12 cellular contexts compared by ENCODE assay signal in the genomic region with DNA sequence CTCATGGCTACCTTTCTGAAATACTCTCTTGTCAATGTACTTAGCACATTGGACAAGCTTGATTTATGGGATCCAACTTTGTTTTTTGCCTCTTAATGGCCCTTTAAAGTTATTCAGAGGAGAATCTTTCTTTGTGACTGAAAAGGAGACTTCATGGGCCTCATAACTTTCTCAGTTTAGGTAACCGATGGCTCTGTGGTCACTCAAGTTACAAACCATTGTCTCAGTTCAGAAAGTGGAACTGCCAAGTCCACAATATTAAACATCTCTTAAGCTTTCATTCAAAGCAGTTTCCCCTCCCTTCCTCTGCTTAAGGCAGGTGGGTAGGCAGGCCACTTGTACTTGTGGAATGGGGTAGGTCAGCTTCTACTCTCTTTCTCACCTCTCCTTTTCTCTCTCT.
DNase-seq lines count a peak whose midpoint lies in the region; ATAC-seq and TF ChIP-seq lines count a peak whose summit lies in the region.
"Had no signal": no experiment of that assay in that cellular context is flagged by ENCODE, and none has a peak within 500 bp of the region (broad histone marks: within the 10 kb centered on the region; RNA-seq: fewer than 3 reads in every experiment).

No MANE protein-coding gene starts in this region.

- POLR2A ChIA-PET in GM10248 (lab: Yijun Ruan, JAX) = interaction anchor here (0.8 kb wide), 1 partner anchor 12 kb away, joined by 3 read pairs; the partner anchor contains the start of gene ARL14EP

- CTCF ChIA-PET in GM10248 (lab: Yijun Ruan, JAX) = interaction anchor here (1.1 to 2.7 kb wide), 2 partner anchors 9 to 168 kb away, joined by 3 to 16 read pairs; no protein-coding TSS in a partner anchor

- ATAC-seq in HG02571 (IDR thresholded peaks at IDR 0.05; ENCODE audit: unreplicated experiment) = peak; percentile 98
- ATAC-seq in HG03159 (IDR thresholded peaks at IDR 0.05; ENCODE audit: unreplicated experiment) = peak; percentile 96
- ATAC-seq: activated T-cell treated with anti-CD3 and anti-CD28 coated beads, Interleukin-2, amount 50 U/mL, for 72 hours; body of pancreas had no signal

- DNase-seq in GM10248 (ENCODE audit: extremely low spot score) (peak; percentile 23), GM19240 (ENCODE audit: insufficient read length, low spot score) (peak; percentile 22), NOMO-1 (lab: John Stamatoyannopoulos, UW; ENCODE audit: unreplicated experiment in 2 of 2) (no peak), GM19238 (ENCODE audit: insufficient read length, low spot score) (no peak), HuH-7.5 (ENCODE audit: low spot score) (no peak), GM03348 (ENCODE audit: low spot score) (no peak)
- DNase-seq: activated B cell treated with CpG ODN at 0.5 μM for 24 hours; activated T-cell treated with anti-CD3 and anti-CD28 coated beads, Interleukin-2, amount 50 U/mL, for 72 hours; body of pancreas; Karpas-422 had no signal

- no peak for TF ChIP-seq CTCF in GM10248 (IDR thresholded peaks at IDR 0.05; ENCODE audit: control extremely low read depth, extremely low read depth, low read depth, missing control alignments)

Comparison
In these comparisons a context has a peak if more than half of its experiments do, and no peak if none do; other contexts are left out.
1. DNase-seq: peak in GM10248 (single experiment) and GM19240 (single experiment); none in NOMO-1 (0 of 2), GM19238 (single experiment), HuH-7.5 (single experiment) and GM03348 (single experiment).